24 cellular contexts compared by ENCODE assay signal in genomic region chr5:118921946-118922345, GRCh38.
"Had no signal": no experiment of that assay in that cellular context is flagged by ENCODE, and none has a peak within 500 bp of the region (broad histone marks: within the 10 kb centered on the region; RNA-seq: fewer than 3 reads in every experiment).

No MANE protein-coding gene starts in this region.

- H3K4me3 ChIP-seq: breast epithelium, MG63, SJSA1 had no signal

- H3K9me3 ChIP-seq: breast epithelium, MG63, SJSA1 had no signal

- H3K4me1 Mint-ChIP-seq: activated naive CD4-positive, alpha-beta T cell treated with anti-CD3 and anti-CD28 coated beads, Interleukin-2, amount 50 U/mL, for 24 hours had no signal

- H3K27me3 ChIP-seq: breast epithelium, MG63, SJSA1 had no signal

- H3K9me3 Mint-ChIP-seq: activated naive CD4-positive, alpha-beta T cell treated with anti-CD3 and anti-CD28 coated beads, Interleukin-2, amount 50 U/mL, for 24 hours; activated T-cell treated with anti-CD3 and anti-CD28 coated beads, Interleukin-2, amount 50 U/mL, for 24 hours; activated T-helper 1 cell treated with anti-CD3 and anti-CD28 coated beads, Interleukin-12 subunit alpha, Interleukin-12 subunit beta, Interleukin-2, Interleukin-4 antibody, amounts not matched to agents 30 ng/mL and 10 ng/mL and 1 ng/mL, durations not matched to agents 14 hours and 24 hours and 36 hours; T-helper 1 cell treated with Interleukin-12 subunit alpha and Interleukin-12 subunit beta and Interleukin-4 antibody, amounts not matched to agents 30 μg/mL and 1 μg/mL, for 36 hours had no signal

- H3K27ac Mint-ChIP-seq: activated CD8-positive, alpha-beta T cell treated with anti-CD3 and anti-CD28 coated beads, Interleukin-2, amount 10 ng/mL, durations not matched to agents 7 days and 5 days; activated naive CD4-positive, alpha-beta T cell treated with anti-CD3 and anti-CD28 coated beads, Interleukin-2, amount 50 U/mL, for 24 hours; activated T-cell treated with anti-CD3 and anti-CD28 coated beads, Interleukin-2, amount 50 U/mL, for 24 hours; activated T-helper 1 cell treated with anti-CD3 and anti-CD28 coated beads, Interleukin-12 subunit alpha, Interleukin-12 subunit beta, Interleukin-2, Interleukin-4 antibody, amounts not matched to agents 30 ng/mL and 10 ng/mL and 1 ng/mL, durations not matched to agents 14 hours and 24 hours and 36 hours; T-helper 1 cell treated with Interleukin-12 subunit alpha and Interleukin-12 subunit beta and Interleukin-4 antibody, amounts not matched to agents 30 μg/mL and 1 μg/mL, for 36 hours had no signal

- FAIRE-seq: RCC 7860 had no signal

- H3K36me3 ChIP-seq: breast epithelium, MG63, SJSA1 had no signal

- DNase-seq: activated CD4-positive, alpha-beta T cell treated with anti-CD3 and anti-CD28 coated beads for 4 hours; activated CD8-positive, alpha-beta memory T cell treated with anti-CD3 and anti-CD28 coated beads, Interleukin-2, amount 50 U/mL, for 48 hours; activated CD8-positive, alpha-beta T cell treated with anti-CD3 and anti-CD28 coated beads, Interleukin-2, amount 10 ng/mL, durations not matched to agents 7 days and 5 days; activated effector memory CD4-positive, alpha-beta T cell treated with Interleukin-2 at 50 U/mL for 16 hours; activated naive CD4-positive, alpha-beta T cell; activated T-cell treated with anti-CD3 and anti-CD28 coated beads, Interleukin-2, amount 50 U/mL, for 24 hours; amygdala; caudate nucleus; MG63; MV-4-11; NCI-H1092 treated with DMSO at 0.1 percent for 48 hours; NCI-H1417 treated with DMSO at 0.1 percent for 48 hours; NCI-H1694; NCI-H2029 treated with DMSO at 0.1 percent for 48 hours; NCI-H446; NCI-H524; PC-3; SHP77 had no signal

- H3K27me3 Mint-ChIP-seq: activated naive CD4-positive, alpha-beta T cell treated with anti-CD3 and anti-CD28 coated beads, Interleukin-2, amount 50 U/mL, for 24 hours; activated T-cell treated with anti-CD3 and anti-CD28 coated beads, Interleukin-2, amount 50 U/mL, for 24 hours had no signal

- H3K4me1 ChIP-seq: breast epithelium, SJSA1 had no signal

- H3K4me3 Mint-ChIP-seq: activated CD8-positive, alpha-beta T cell treated with anti-CD3 and anti-CD28 coated beads, Interleukin-2, amount 10 ng/mL, durations not matched to agents 7 days and 5 days; activated naive CD4-positive, alpha-beta T cell treated with anti-CD3 and anti-CD28 coated beads, Interleukin-2, amount 50 U/mL, for 24 hours; activated T-cell treated with anti-CD3 and anti-CD28 coated beads, Interleukin-2, amount 50 U/mL, for 24 hours; activated T-helper 1 cell treated with anti-CD3 and anti-CD28 coated beads, Interleukin-12 subunit alpha, Interleukin-12 subunit beta, Interleukin-2, Interleukin-4 antibody, amounts not matched to agents 30 ng/mL and 10 ng/mL and 1 ng/mL, durations not matched to agents 14 hours and 24 hours and 36 hours; T-helper 1 cell treated with Interleukin-12 subunit alpha and Interleukin-12 subunit beta and Interleukin-4 antibody, amounts not matched to agents 30 μg/mL and 1 μg/mL, for 36 hours had no signal

- H3K27ac ChIP-seq: breast epithelium, SJSA1 had no signal
